In the genomic region with DNA sequence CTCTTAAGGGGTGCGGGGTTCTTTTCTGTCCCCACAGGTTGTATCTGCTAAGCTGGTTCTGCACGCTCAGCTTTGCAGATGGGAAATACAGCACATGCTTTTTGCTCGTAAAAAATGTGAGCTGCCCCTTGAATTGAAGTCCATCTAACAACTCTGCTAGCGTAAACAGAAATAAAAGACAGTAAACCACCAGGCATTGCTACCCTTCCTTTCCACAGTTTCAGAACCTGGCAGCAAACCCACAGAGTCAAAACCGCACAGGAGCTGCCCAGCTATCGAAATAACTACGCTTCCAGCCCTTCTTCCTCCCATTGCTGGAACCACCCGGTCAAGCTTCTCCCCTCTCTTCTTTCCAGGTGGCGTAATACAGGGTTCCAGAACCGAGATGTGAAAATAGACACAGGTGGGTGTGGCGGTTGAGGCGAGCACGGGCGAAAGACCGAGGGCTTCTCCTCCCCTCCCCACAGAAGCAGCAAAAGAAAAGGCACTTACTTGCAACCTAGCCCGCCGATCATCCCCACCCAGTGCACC, we compare ENCODE assay signal across 8 cellular contexts. TPM values are rescaled to one million over a fixed set of nuclear protein-coding genes. Genes with fewer than 3 reads are reported as not detected.
A peak's percentile ranks its signal among the peaks of the same experiment; 100 is the strongest.
DNase-seq lines count a peak whose midpoint lies in the region; FAIRE-seq and TF ChIP-seq lines count a peak whose summit lies in the region.

No MANE protein-coding gene starts in this region.

- no peaks in the 10 kb centered on the region for H3F3A ChIP-seq in GM23248 (ENCODE audit: insufficient read depth)

- H3K9me3 Mint-ChIP-seq in Calu3 (ENCODE audit: low read depth, unreplicated experiment): no peaks in the 10 kb centered on the region

- FAIRE-seq in D721Med (lab: Jason Lieb, UNC): no peak

- H3K14ac ChIP-seq in trophoblast cell (ENCODE audit: low read length): no peak overlapping the region

- H4K12ac ChIP-seq in trophoblast cell (ENCODE audit: low read depth, low read length): no peak overlapping the region

- POLR2A ChIA-PET in RWPE1 (lab: Yijun Ruan, JAX; ENCODE audit: low non-redundant PET): no interaction called here

- no peaks in the 10 kb centered on the region for H3K9me2 ChIP-seq in GM23248 (ENCODE audit: insufficient read depth)

- no peak overlapping the region for H3K18ac ChIP-seq in trophoblast cell (ENCODE audit: low read length)

- H2BK120ac ChIP-seq in trophoblast cell (ENCODE audit: insufficient read depth, low read length, poor library complexity): no peak overlapping the region

- H3K4me1 Mint-ChIP-seq in Calu3 (ENCODE audit: low read depth, unreplicated experiment): no peaks in the 10 kb centered on the region

- H3K4ac ChIP-seq in trophoblast cell (ENCODE audit: low read depth, low read length): no peak overlapping the region

- no peak overlapping the region for H4K91ac ChIP-seq in trophoblast cell (ENCODE audit: low read depth, low read length)

- H3K9ac ChIP-seq in GM23248 (peak overlapping the region; percentile 72), trophoblast cell (ENCODE audit: low read length) (peak overlapping the region; percentile 48)

- H3K4me3 ChIP-seq in GM23248 (peak overlapping the region; percentile 90), fibroblast of the aortic adventitia (ENCODE audit: low read depth, low read length) (peak overlapping the region; percentile 74), trophoblast cell (ENCODE audit: low read depth, low read length) (peak overlapping the region; percentile 71)

- H3K9me3 ChIP-seq in GM23248 (ENCODE audit: low read depth) (no peaks in the 10 kb centered on the region), trophoblast cell (ENCODE audit: insufficient read depth, low read depth, low read length) (no peaks in the 10 kb centered on the region)

- H3K4me2 ChIP-seq in GM23248 (ENCODE audit: unreplicated experiment) (peak overlapping the region; percentile 93), trophoblast cell (ENCODE audit: low read length) (peak overlapping the region; percentile 97)

- H3K79me2 ChIP-seq in GM23248 (ENCODE audit: insufficient read depth): no peaks in the 10 kb centered on the region
- no peaks in the 10 kb centered on the region for H3K79me2 ChIP-seq in trophoblast cell (ENCODE audit: control insufficient read depth, insufficient read depth, low read length, poor library complexity)

- H2AFZ ChIP-seq in GM23248 (peak overlapping the region; percentile 96), trophoblast cell (ENCODE audit: insufficient read depth, low read length, poor library complexity) (peak overlapping the region; percentile 38)

- H3K27me3 ChIP-seq in GM23248 (replicated peaks; ENCODE audit: insufficient read depth) (no peaks in the 10 kb centered on the region), trophoblast cell (ENCODE audit: insufficient read depth, low read length) (no peaks in the 10 kb centered on the region)

- no peaks in the 10 kb centered on the region for H4K20me1 ChIP-seq in GM23248 (ENCODE audit: insufficient read depth)

- no peak overlapping the region for H3K27ac ChIP-seq in GM23248
- no peak overlapping the region; the same call in 1 of the 2 replicates for H3K27ac ChIP-seq in RWPE1
- H3K27ac ChIP-seq in trophoblast cell (ENCODE audit: low read depth, low read length): no peak overlapping the region

- H3K4me1 ChIP-seq in GM23248 (ENCODE audit: insufficient read depth) (peaks cover 5% of the 10 kb centered on the region; the same call in 1 of the 2 replicates), trophoblast cell (ENCODE audit: control insufficient read depth in 1 of 2, insufficient read depth in 2 of 2, low read length in 2 of 2) (peaks cover 0 to 6% of the 10 kb centered on the region in 2 experiments)

- in situ Hi-C loops in GM23248 (cut with MboI): no loop called here

- H3K23ac ChIP-seq in trophoblast cell (ENCODE audit: low read length): no peak overlapping the region

- TSS peak; percentile 71 for BruUV-seq in Calu3 (replicated peaks; lab: Mats Ljungman, UMichigan)

- H3K27ac Mint-ChIP-seq in Calu3 (ENCODE audit: unreplicated experiment): peak overlapping the region; percentile 7

- no peak overlapping the region for H2BK5ac ChIP-seq in trophoblast cell (ENCODE audit: low read depth, low read length, poor library complexity)

- no peak overlapping the region for H4K8ac ChIP-seq in trophoblast cell (ENCODE audit: low read depth, low read length)

- TF ChIP-seq CTCF in Calu3 (IDR thresholded peaks at IDR 0.05; ENCODE audit: unreplicated experiment) (no peak), RWPE1 (conservative IDR thresholded peaks at IDR 0.05; ENCODE audit: low read depth) (no peak), fibroblast of the aortic adventitia (IDR thresholded peaks at IDR 0.05; ENCODE audit: insufficient read depth, low read length) (no peak), D721Med (IDR thresholded peaks at IDR 0.05; ENCODE audit: insufficient read depth, missing control alignments) (no peak)

- H3K36me3 ChIP-seq in GM23248 (ENCODE audit: low read depth) (no peaks in the 10 kb centered on the region), trophoblast cell (ENCODE audit: control insufficient read depth in 1 of 2, insufficient read depth in 2 of 2, low read length in 2 of 2) (no peaks in the 10 kb centered on the region)

- intact Hi-C loops in Calu3 (cut with micrococcal nuclease; ENCODE audit: unreplicated experiment): loop anchor here (5.0 kb wide), 1 partner anchor 133 kb away; no protein-coding TSS in a partner anchor

- H2AK5ac ChIP-seq in trophoblast cell (ENCODE audit: low read length): no peak overlapping the region

- H3K27me3 Mint-ChIP-seq in Calu3 (ENCODE audit: unreplicated experiment): no peaks in the 10 kb centered on the region

- CTCF ChIA-PET in Calu3 (lab: Charles Lee): interaction anchor here (1.1 to 1.5 kb wide), 3 partner anchors 11 to 24 kb away, joined by 3 to 4 read pairs (median 4); no protein-coding TSS in a partner anchor
- CTCF ChIA-PET in RWPE1 (lab: Yijun Ruan, JAX): interaction anchor here (0.7 to 1.2 kb wide), 3 partner anchors 14 to 1724 kb away, joined by 3 to 5 read pairs (median 3); no protein-coding TSS in a partner anchor

- peak overlapping the region; percentile 84 for H3K4me3 Mint-ChIP-seq in Calu3 (ENCODE audit: low read depth, unreplicated experiment)

- 3 to 5% methylated on average over 17 of the region's 17 CpGs for WGBS in GM23248 (ENCODE audit: low coverage in 1 of 2, low lambda C conversion rate in 2 of 2, missing lambda C conversion rate in 2 of 2), 2 experiments
- WGBS in trophoblast cell (ENCODE audit: extremely low coverage, insufficient coverage, insufficient read length): no CpG with 5 or more reads among the region's 17 CpGs

- DNase-seq in Calu3 (peak; percentile 6), GM23248 (peak; percentile 38), RWPE1 (ENCODE audit: low spot score) (peak; percentile 2), fibroblast of the aortic adventitia (ENCODE audit: low read depth) (peak; percentile 17), trophoblast cell (no peak), cerebellar nuclear complex (lab: John Stamatoyannopoulos, UW) (no peak), D721Med (ENCODE audit: insufficient read length, low spot score) (no peak), Kasumi-1 (lab: John Stamatoyannopoulos, UW) (no peak)

- H3K36me3 Mint-ChIP-seq in Calu3 (ENCODE audit: insufficient read depth, unreplicated experiment): peaks cover 14% of the 10 kb centered on the region

- H3K79me1 ChIP-seq in trophoblast cell (ENCODE audit: low read length): no peaks in the 10 kb centered on the region

- H2BK12ac ChIP-seq in trophoblast cell (ENCODE audit: low read length): no peak overlapping the region

RNA-seq across cellular contexts. Expression of gene SCN9A, which starts 0.5 kb away (rescaled TPM):
- total RNA-seq in Calu3 (2022) (6.1 and 8.5 TPM in 2 replicates), fibroblast of the aortic adventitia (ENCODE audit: low replicate concordance) (14.0 and 22.9 TPM in 2 replicates)
- total RNA-seq in GM23248 (2014; rRNA removed; shearing (Covaris generic)): 8.3 and 17.6 TPM in 2 replicates
- polyA plus RNA-seq in GM23248 (2016; fragmentation: Nextera tagmentation; extraction: Ambion mirVana): 6.1 and 7.2 TPM in 2 replicates
- 0.29 and 0.36 TPM in 2 replicates for polyA plus RNA-seq in trophoblast cell (2013)

Comparison
In these comparisons a context has a peak if more than half of its experiments do, and no peak if none do; other contexts are left out.
1. DNase-seq: peak in Calu3 (single experiment), GM23248 (single experiment), RWPE1 (single experiment) and fibroblast of the aortic adventitia (single experiment); none in trophoblast cell (0 of 2), cerebellar nuclear complex (0 of 2), D721Med (single experiment) and Kasumi-1 (0 of 2).
2. Peak in every context shown above with its lines, with median percentiles within 50 percentile points of each other: H3K4me3 ChIP-seq.